1 cellular context compared by ENCODE assay signal in the genomic region with DNA sequence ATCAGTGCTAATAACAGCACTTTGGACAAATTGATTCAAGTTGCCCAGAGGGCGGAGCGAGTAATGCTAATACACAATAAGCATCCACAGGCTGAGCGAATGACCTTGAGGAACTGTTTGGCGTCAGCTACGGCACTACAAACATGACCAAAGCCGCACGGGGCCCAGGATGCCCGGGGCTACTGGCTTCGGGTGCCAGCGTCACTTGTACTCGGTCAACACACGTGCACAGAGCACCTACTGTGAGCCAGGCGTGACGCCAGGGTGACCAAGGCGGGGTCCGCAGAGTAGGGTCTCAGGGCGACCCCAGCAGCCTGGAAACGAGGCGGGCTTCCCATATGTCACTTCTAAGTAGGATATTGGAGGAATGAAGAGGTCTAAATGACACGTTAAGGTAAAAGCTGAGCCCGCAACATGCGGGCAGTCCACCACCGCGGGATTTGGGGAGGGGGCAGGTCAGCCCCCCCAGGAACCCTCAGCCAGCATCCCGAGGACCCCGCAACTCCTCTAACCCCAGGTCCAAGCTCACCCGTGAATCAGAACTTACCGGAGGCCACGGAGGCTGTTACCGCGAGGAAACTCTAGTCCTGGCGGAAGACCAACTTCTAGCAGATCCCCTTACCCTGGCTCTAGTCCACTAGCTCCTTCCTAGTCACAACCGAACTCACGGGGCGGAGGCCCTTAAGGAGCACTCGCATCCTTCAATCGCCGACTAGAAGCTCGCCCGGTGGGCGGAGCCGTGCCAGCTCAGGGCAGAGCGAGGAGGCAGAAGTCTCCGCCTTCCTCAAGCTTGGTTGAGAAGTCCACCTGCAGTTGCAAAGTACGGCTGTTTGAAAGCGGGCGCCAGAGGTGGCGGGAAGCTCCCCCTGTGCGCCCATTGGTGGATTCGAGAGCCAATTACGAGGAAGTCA.
TF ChIP-seq lines count a peak whose summit lies in the region.

A gene with protein sequence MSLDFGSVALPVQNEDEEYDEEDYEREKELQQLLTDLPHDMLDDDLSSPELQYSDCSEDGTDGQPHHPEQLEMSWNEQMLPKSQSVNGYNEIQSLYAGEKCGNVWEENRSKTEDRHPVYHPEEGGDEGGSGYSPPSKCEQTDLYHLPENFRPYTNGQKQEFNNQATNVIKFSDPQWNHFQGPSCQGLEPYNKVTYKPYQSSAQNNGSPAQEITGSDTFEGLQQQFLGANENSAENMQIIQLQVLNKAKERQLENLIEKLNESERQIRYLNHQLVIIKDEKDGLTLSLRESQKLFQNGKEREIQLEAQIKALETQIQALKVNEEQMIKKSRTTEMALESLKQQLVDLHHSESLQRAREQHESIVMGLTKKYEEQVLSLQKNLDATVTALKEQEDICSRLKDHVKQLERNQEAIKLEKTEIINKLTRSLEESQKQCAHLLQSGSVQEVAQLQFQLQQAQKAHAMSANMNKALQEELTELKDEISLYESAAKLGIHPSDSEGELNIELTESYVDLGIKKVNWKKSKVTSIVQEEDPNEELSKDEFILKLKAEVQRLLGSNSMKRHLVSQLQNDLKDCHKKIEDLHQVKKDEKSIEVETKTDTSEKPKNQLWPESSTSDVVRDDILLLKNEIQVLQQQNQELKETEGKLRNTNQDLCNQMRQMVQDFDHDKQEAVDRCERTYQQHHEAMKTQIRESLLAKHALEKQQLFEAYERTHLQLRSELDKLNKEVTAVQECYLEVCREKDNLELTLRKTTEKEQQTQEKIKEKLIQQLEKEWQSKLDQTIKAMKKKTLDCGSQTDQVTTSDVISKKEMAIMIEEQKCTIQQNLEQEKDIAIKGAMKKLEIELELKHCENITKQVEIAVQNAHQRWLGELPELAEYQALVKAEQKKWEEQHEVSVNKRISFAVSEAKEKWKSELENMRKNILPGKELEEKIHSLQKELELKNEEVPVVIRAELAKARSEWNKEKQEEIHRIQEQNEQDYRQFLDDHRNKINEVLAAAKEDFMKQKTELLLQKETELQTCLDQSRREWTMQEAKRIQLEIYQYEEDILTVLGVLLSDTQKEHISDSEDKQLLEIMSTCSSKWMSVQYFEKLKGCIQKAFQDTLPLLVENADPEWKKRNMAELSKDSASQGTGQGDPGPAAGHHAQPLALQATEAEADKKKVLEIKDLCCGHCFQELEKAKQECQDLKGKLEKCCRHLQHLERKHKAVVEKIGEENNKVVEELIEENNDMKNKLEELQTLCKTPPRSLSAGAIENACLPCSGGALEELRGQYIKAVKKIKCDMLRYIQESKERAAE (N-terminal part only) (minus strand): TSS at position 656 of the 911 bp plus-strand sequence. CDS start 5,420 bp downstream, outside the sequence.

TF ChIP-seq in SK-N-SH, 30 proteins besides CTCF, POLR2A, EP300 and RAD21 (continued from another document):
- TF ChIP-seq, protein P1, sequence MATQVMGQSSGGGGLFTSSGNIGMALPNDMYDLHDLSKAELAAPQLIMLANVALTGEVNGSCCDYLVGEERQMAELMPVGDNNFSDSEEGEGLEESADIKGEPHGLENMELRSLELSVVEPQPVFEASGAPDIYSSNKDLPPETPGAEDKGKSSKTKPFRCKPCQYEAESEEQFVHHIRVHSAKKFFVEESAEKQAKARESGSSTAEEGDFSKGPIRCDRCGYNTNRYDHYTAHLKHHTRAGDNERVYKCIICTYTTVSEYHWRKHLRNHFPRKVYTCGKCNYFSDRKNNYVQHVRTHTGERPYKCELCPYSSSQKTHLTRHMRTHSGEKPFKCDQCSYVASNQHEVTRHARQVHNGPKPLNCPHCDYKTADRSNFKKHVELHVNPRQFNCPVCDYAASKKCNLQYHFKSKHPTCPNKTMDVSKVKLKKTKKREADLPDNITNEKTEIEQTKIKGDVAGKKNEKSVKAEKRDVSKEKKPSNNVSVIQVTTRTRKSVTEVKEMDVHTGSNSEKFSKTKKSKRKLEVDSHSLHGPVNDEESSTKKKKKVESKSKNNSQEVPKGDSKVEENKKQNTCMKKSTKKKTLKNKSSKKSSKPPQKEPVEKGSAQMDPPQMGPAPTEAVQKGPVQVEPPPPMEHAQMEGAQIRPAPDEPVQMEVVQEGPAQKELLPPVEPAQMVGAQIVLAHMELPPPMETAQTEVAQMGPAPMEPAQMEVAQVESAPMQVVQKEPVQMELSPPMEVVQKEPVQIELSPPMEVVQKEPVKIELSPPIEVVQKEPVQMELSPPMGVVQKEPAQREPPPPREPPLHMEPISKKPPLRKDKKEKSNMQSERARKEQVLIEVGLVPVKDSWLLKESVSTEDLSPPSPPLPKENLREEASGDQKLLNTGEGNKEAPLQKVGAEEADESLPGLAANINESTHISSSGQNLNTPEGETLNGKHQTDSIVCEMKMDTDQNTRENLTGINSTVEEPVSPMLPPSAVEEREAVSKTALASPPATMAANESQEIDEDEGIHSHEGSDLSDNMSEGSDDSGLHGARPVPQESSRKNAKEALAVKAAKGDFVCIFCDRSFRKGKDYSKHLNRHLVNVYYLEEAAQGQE (IDR thresholded peaks at IDR 0.05; ENCODE audit: low read depth, low read length), result no peak
- TF ChIP-seq SIN3A (IDR thresholded peaks at IDR 0.05; ENCODE audit: borderline replicate concordance, low read depth, low read length) (peak; percentile 80; the same call in 1 of the 2 replicates), FOSL2 (IDR thresholded peaks at IDR 0.05; ENCODE audit: borderline replicate concordance, low read depth) (no peak), NRF1 (IDR thresholded peaks at IDR 0.05; ENCODE audit: low read depth, low read length) (peak; percentile 19; the same call in 1 of the 2 replicates), SMC3 (IDR thresholded peaks at IDR 0.05; ENCODE audit: low read depth, low read length) (no peak), ELF1 (IDR thresholded peaks at IDR 0.05) (peak; percentile 93), TCF12 (IDR thresholded peaks at IDR 0.05) (peak; percentile 30; the same call in 1 of the 2 replicates), RXRA (IDR thresholded peaks at IDR 0.05; ENCODE audit: borderline replicate concordance, low read depth) (no peak), CHD2 (IDR thresholded peaks at IDR 0.05; ENCODE audit: low read length, partially characterized antibody) (peak; percentile 96), JUND (IDR thresholded peaks at IDR 0.05) (no peak), POLR2AphosphoS5 (IDR thresholded peaks at IDR 0.05; ENCODE audit: low read depth, low read length) (peak; percentile 36; the same call in 1 of the 2 replicates), FOXJ3 (CRISPR knock-in tag; IDR thresholded peaks at IDR 0.05) (0 out of 2 replicates have a peak, but pooled peaks have one; percentile 30), RFX5 (IDR thresholded peaks at IDR 0.05; ENCODE audit: low read length) (no peak), NFIC (IDR thresholded peaks at IDR 0.05; ENCODE audit: borderline replicate concordance) (peak; percentile 55; the same call in 1 of the 2 replicates), FOXM1 (IDR thresholded peaks at IDR 0.05; ENCODE audit: low read depth) (0 out of 2 replicates have a peak, but pooled peaks have one; percentile 45), GABPA (IDR thresholded peaks at IDR 0.05; ENCODE audit: low read depth) (peak; percentile 49; the same call in 1 of the 2 replicates), MXI1 (IDR thresholded peaks at IDR 0.05; ENCODE audit: low read depth, low read length) (peak; percentile 79), RCOR1 (IDR thresholded peaks at IDR 0.05; ENCODE audit: low read length) (no peak), EZH2phosphoT487 (IDR thresholded peaks at IDR 0.05; ENCODE audit: borderline replicate concordance, low read depth) (no peak), TAF1 (IDR thresholded peaks at IDR 0.05; ENCODE audit: borderline replicate concordance, low read depth, low read length) (no peak), GATA2 (CRISPR knock-in tag; IDR thresholded peaks at IDR 0.05) (no peak), TEAD4 (IDR thresholded peaks at IDR 0.05; ENCODE audit: borderline replicate concordance, insufficient read depth) (no peak), MEF2A (IDR thresholded peaks at IDR 0.05; ENCODE audit: borderline replicate concordance, low read depth) (no peak)
- TF ChIP-seq, protein P2, sequence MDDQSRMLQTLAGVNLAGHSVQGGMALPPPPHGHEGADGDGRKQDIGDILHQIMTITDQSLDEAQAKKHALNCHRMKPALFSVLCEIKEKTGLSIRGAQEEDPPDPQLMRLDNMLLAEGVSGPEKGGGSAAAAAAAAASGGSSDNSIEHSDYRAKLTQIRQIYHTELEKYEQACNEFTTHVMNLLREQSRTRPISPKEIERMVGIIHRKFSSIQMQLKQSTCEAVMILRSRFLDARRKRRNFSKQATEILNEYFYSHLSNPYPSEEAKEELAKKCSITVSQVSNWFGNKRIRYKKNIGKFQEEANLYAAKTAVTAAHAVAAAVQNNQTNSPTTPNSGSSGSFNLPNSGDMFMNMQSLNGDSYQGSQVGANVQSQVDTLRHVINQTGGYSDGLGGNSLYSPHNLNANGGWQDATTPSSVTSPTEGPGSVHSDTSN (IDR thresholded peaks at IDR 0.05), result peak; percentile 99
- TF ChIP-seq, protein P3, sequence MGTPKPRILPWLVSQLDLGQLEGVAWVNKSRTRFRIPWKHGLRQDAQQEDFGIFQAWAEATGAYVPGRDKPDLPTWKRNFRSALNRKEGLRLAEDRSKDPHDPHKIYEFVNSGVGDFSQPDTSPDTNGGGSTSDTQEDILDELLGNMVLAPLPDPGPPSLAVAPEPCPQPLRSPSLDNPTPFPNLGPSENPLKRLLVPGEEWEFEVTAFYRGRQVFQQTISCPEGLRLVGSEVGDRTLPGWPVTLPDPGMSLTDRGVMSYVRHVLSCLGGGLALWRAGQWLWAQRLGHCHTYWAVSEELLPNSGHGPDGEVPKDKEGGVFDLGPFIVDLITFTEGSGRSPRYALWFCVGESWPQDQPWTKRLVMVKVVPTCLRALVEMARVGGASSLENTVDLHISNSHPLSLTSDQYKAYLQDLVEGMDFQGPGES (IDR thresholded peaks at IDR 0.05; ENCODE audit: low read depth, low read length), result peak; percentile 77
- TF ChIP-seq, protein P4, sequence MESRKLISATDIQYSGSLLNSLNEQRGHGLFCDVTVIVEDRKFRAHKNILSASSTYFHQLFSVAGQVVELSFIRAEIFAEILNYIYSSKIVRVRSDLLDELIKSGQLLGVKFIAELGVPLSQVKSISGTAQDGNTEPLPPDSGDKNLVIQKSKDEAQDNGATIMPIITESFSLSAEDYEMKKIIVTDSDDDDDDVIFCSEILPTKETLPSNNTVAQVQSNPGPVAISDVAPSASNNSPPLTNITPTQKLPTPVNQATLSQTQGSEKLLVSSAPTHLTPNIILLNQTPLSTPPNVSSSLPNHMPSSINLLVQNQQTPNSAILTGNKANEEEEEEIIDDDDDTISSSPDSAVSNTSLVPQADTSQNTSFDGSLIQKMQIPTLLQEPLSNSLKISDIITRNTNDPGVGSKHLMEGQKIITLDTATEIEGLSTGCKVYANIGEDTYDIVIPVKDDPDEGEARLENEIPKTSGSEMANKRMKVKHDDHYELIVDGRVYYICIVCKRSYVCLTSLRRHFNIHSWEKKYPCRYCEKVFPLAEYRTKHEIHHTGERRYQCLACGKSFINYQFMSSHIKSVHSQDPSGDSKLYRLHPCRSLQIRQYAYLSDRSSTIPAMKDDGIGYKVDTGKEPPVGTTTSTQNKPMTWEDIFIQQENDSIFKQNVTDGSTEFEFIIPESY (IDR thresholded peaks at IDR 0.05; ENCODE audit: borderline replicate concordance, low read depth), result 0 out of 2 replicates have a peak, but pooled peaks have one; percentile 45
- TF ChIP-seq, protein P5, sequence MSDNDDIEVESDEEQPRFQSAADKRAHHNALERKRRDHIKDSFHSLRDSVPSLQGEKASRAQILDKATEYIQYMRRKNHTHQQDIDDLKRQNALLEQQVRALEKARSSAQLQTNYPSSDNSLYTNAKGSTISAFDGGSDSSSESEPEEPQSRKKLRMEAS (IDR thresholded peaks at IDR 0.05; ENCODE audit: low read depth), result peak; percentile 74
- TF ChIP-seq, protein P6, sequence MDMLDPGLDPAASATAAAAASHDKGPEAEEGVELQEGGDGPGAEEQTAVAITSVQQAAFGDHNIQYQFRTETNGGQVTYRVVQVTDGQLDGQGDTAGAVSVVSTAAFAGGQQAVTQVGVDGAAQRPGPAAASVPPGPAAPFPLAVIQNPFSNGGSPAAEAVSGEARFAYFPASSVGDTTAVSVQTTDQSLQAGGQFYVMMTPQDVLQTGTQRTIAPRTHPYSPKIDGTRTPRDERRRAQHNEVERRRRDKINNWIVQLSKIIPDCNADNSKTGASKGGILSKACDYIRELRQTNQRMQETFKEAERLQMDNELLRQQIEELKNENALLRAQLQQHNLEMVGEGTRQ (IDR thresholded peaks at IDR 0.05; ENCODE audit: borderline replicate concordance, low read depth, low read length), result no peak
- TF ChIP-seq, protein P7, sequence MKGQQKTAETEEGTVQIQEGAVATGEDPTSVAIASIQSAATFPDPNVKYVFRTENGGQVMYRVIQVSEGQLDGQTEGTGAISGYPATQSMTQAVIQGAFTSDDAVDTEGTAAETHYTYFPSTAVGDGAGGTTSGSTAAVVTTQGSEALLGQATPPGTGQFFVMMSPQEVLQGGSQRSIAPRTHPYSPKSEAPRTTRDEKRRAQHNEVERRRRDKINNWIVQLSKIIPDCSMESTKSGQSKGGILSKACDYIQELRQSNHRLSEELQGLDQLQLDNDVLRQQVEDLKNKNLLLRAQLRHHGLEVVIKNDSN (IDR thresholded peaks at IDR 0.05; ENCODE audit: borderline replicate concordance, low read depth), result no peak
